In genomic region chr2:186771395-186771794, GRCh38 we compare ENCODE assay signal across 2 cellular contexts.
TF ChIP-seq lines count a peak whose summit lies in the region.

No MANE protein-coding gene starts in this region.

TF ChIP-seq in GM23338, 12 proteins besides CTCF, POLR2A, EP300 and RAD21 (continued from another document):
- TF ChIP-seq ZNF462 (CRISPR knock-in tag; IDR thresholded peaks at IDR 0.05): no peak

TF ChIP-seq in WTC11, 78 proteins besides CTCF, POLR2A, EP300 and RAD21 (continued from another document):
- TF ChIP-seq STAT6 (CRISPR knock-in tag; conservative IDR thresholded peaks at IDR 0.05; ENCODE audit: low read depth) (no peak), ZNF512 (CRISPR knock-in tag; IDR thresholded peaks at IDR 0.05; ENCODE audit: borderline replicate concordance) (no peak), ZNF138 (CRISPR knock-in tag; conservative IDR thresholded peaks at IDR 0.05) (no peak), ZNF425 (CRISPR knock-in tag; conservative IDR thresholded peaks at IDR 0.05) (no peak), RELA (CRISPR knock-in tag; IDR thresholded peaks at IDR 0.05; ENCODE audit: borderline replicate concordance) (no peak)
